Comparison of ENCODE assay signal across 13 cellular contexts in genomic region chr9:35163413-35163812, GRCh38. TPM values are rescaled to one million over a fixed set of nuclear protein-coding genes. Genes with fewer than 3 reads are reported as not detected.
DNase-seq lines count a peak whose midpoint lies in the region; ATAC-seq, FAIRE-seq and TF ChIP-seq lines count a peak whose summit lies in the region.
"Had no signal": no experiment of that assay in that cellular context is flagged by ENCODE, and none has a peak within 500 bp of the region (broad histone marks: within the 10 kb centered on the region; RNA-seq: fewer than 3 reads in every experiment).

No MANE protein-coding gene starts in this region.

- H3K27me3 ChIP-seq in left ventricle myocardium inferior (ENCODE audit: low read depth), result no peaks in the 10 kb centered on the region
- H3K27me3 ChIP-seq in duodenal mucosa (ENCODE audit: control insufficient read depth in 1 of 2, insufficient read depth in 2 of 2, low read length in 2 of 2), result no peaks in the 10 kb centered on the region
- H3K27me3 ChIP-seq in muscle layer of duodenum (ENCODE audit: low read depth, low read length), result no peaks in the 10 kb centered on the region
- no peaks in the 10 kb centered on the region for H3K27me3 ChIP-seq in upper lobe of left lung
- H3K27me3 ChIP-seq: MG63 had no signal

- DNase-seq in left ventricle myocardium inferior (no peak), cardiac septum (ENCODE audit: low spot score) (no peak), upper lobe of left lung (no peak), KG1 (lab: John Stamatoyannopoulos, UW) (no peak), H54 (ENCODE audit: insufficient read length, low spot score) (no peak), SIG-M5 (lab: John Stamatoyannopoulos, UW) (no peak)
- DNase-seq: amniotic stem cell, MG63, NCI-H446, spleen had no signal

- ATAC-seq in upper lobe of left lung (ENCODE audit: low FRiP score in 2 of 2), result no peak
- ATAC-seq: esophagus mucosa had no signal

- H3K9me3 ChIP-seq in left ventricle myocardium inferior (replicated peaks), result no peaks in the 10 kb centered on the region
- no peaks in the 10 kb centered on the region for H3K9me3 ChIP-seq in duodenal mucosa (ENCODE audit: control insufficient read depth in 1 of 2, low read length in 2 of 2)
- no peaks in the 10 kb centered on the region for H3K9me3 ChIP-seq in muscle layer of duodenum (ENCODE audit: control insufficient read depth in 1 of 2, low read length in 2 of 2)
- H3K9me3 ChIP-seq in upper lobe of left lung, result no peaks in the 10 kb centered on the region
- H3K9me3 ChIP-seq: MG63, spleen had no signal

- peak overlapping the region in 1 of 2 donors; percentile 77 for H3K9ac ChIP-seq in duodenal mucosa (ENCODE audit: low read depth in 1 of 2, low read length in 2 of 2)

- TF ChIP-seq POLR2A in upper lobe of left lung (IDR thresholded peaks at IDR 0.05), result no peak
- no peak for TF ChIP-seq POLR2A in H54 (IDR thresholded peaks at IDR 0.05; ENCODE audit: low read depth, low read length)

- peaks cover 43% of the 10 kb centered on the region for H3K4me1 ChIP-seq in left ventricle myocardium inferior
- H3K4me1 ChIP-seq in duodenal mucosa (ENCODE audit: control insufficient read depth in 1 of 2, insufficient read depth in 2 of 2, low read length in 2 of 2), result peaks cover 10 to 15% of the 10 kb centered on the region in 2 donors
- peaks cover 10 to 21% of the 10 kb centered on the region in 2 donors for H3K4me1 ChIP-seq in muscle layer of duodenum (ENCODE audit: control insufficient read depth in 1 of 2, insufficient read depth in 2 of 2, low read length in 2 of 2)
- peaks cover 8 to 30% (median 15%) of the 10 kb centered on the region in 4 donors for H3K4me1 ChIP-seq in upper lobe of left lung

- TF ChIP-seq CTCF in left ventricle myocardium inferior (IDR thresholded peaks at IDR 0.05; ENCODE audit: borderline replicate concordance), result no peak
- no peak for TF ChIP-seq CTCF in upper lobe of left lung (IDR thresholded peaks at IDR 0.05)

- H3K36me3 ChIP-seq in left ventricle myocardium inferior (no peaks in the 10 kb centered on the region), duodenal mucosa (ENCODE audit: control insufficient read depth in 1 of 2, insufficient read depth in 2 of 2, low read length in 2 of 2) (no peaks in the 10 kb centered on the region), muscle layer of duodenum (ENCODE audit: control insufficient read depth in 1 of 2, insufficient read depth in 2 of 2, low read length in 2 of 2) (no peaks in the 10 kb centered on the region), upper lobe of left lung (peaks cover 0 to 2% (median 0%) of the 10 kb centered on the region in 4 donors)
- H3K36me3 ChIP-seq: MG63, spleen had no signal

- peak overlapping the region; percentile 83 for H3K4me3 ChIP-seq in left ventricle myocardium inferior
- peak overlapping the region; percentile 80 to 84 for H3K4me3 ChIP-seq in duodenal mucosa (ENCODE audit: low read depth in 1 of 2, low read length in 2 of 2)
- peak overlapping the region; percentile 82 to 87 for H3K4me3 ChIP-seq in muscle layer of duodenum (ENCODE audit: low read depth in 1 of 2, low read length in 2 of 2)
- H3K4me3 ChIP-seq in upper lobe of left lung, result peak overlapping the region in 3 of 4 donors; percentile 75 to 87 (median 78)

- peak overlapping the region; percentile 98 for H3K27ac ChIP-seq in left ventricle myocardium inferior (replicated peaks)
- H3K27ac ChIP-seq in duodenal mucosa (ENCODE audit: low read depth, low read length), result no peak overlapping the region
- peak overlapping the region; percentile 14 for H3K27ac ChIP-seq in muscle layer of duodenum (ENCODE audit: low read length)
- H3K27ac ChIP-seq in upper lobe of left lung, result peak overlapping the region in 2 of 4 donors; percentile 92 to 95

- FAIRE-seq in H54 (lab: Jason Lieb, UNC), result no peak

- TF ChIP-seq EP300 in upper lobe of left lung (IDR thresholded peaks at IDR 0.05), result no peak

- intact Hi-C loops in left ventricle myocardium inferior (cut with micrococcal nuclease) (loop anchor here (5.0 kb wide), 1 partner anchor 46 kb away; the partner anchor contains the start of gene ATOSB), cardiac septum (cut with DNase I) (loop anchor here (5.0 kb wide), 1 partner anchor 94 kb away; no protein-coding TSS in a partner anchor)

- 59 to 74% methylated on average over 3 of the region's 3 CpGs for WGBS in upper lobe of left lung, 2 donors

RNA-seq across cellular contexts. Expression of gene UNC13B, which starts 1.6 kb away (rescaled TPM):
- total RNA-seq in left ventricle myocardium inferior, result 21.6 TPM
- total RNA-seq in cardiac septum, result 24.7 TPM
- 100 to 1,000 TPM in 5 of 6 donors, 10 to 100 TPM in 1; 68.3 to 300 (median 151) TPM for total RNA-seq in upper lobe of left lung

RNA-seq across cellular contexts. Expression of gene ATOSB, which starts 47.8 kb away (rescaled TPM):
- total RNA-seq in left ventricle myocardium inferior (17.0 TPM), cardiac septum (20.0 TPM), upper lobe of left lung (10 to 100 TPM; 14.6 to 38.6 (median 29.7) TPM)
